28 cellular contexts compared by ENCODE assay signal in the genomic region with DNA sequence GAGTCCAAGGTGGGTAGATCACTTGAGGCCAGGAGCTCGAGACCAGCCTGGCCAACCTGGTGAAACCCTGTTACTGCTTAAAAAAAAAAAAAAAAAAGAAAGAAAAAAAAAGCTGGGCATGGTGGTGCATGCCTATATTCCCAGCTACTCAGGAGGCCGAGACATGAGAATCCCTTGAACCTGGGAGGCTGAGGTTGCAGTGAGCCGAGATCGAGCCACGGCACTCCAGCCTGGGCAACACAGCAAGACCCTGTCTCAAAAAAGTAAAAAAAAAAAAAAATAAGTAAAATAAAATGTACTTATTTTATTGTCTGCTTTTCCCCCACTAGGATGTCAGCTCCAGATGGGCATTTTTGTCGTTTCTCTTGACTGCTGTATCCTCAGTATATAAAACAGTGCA.
"Had no signal": no experiment of that assay in that cellular context is flagged by ENCODE, and none has a peak within 500 bp of the region (broad histone marks: within the 10 kb centered on the region; RNA-seq: fewer than 3 reads in every experiment).

No MANE protein-coding gene starts in this region.

- H3K9me3 ChIP-seq: ascending aorta, breast epithelium, colonic mucosa, esophagus squamous epithelium had no signal

- H3K9me3 Mint-ChIP-seq: activated CD4-positive, alpha-beta memory T cell treated with anti-CD3 and anti-CD28 coated beads, Interleukin-2, amount 10 ng/mL, durations not matched to agents 7 days and 5 days; activated CD4-positive, alpha-beta T cell treated with anti-CD3 and anti-CD28 coated beads, Interleukin-2, amount 10 ng/mL, durations not matched to agents 7 days and 5 days; activated naive CD4-positive, alpha-beta T cell treated with anti-CD3 and anti-CD28 coated beads, Interleukin-2, amount 10 ng/mL, durations not matched to agents 7 days and 5 days; activated naive CD4-positive, alpha-beta T cell treated with anti-CD3 and anti-CD28 coated beads, Interleukin-2, amount 50 U/mL, for 72 hours; activated naive CD8-positive, alpha-beta T cell treated with anti-CD3 and anti-CD28 coated beads, Interleukin-2, amount 10 ng/mL, durations not matched to agents 7 days and 5 days; activated T-cell treated with anti-CD3 and anti-CD28 coated beads, Interleukin-2, amount 50 U/mL, for 24 hours; activated T-cell treated with anti-CD3 and anti-CD28 coated beads, Interleukin-2, amount 50 U/mL, for 72 hours; brain had no signal

- H3K4me1 ChIP-seq: breast epithelium, colonic mucosa, esophagus squamous epithelium had no signal

- ATAC-seq: activated naive CD4-positive, alpha-beta T cell treated with anti-CD3 and anti-CD28 coated beads, Interleukin-2, amount 50 U/mL, for 72 hours; activated T-cell treated with anti-CD3 and anti-CD28 coated beads, Interleukin-2, amount 50 U/mL, for 72 hours had no signal

- H3K27ac ChIP-seq: ascending aorta, breast epithelium, cardiac muscle cell, colonic mucosa, esophagus squamous epithelium had no signal

- DNase-seq: activated CD4-positive, alpha-beta memory T cell treated with anti-CD3 and anti-CD28 coated beads, Interleukin-2, amount 10 ng/mL, durations not matched to agents 7 days and 5 days; activated CD4-positive, alpha-beta T cell treated with anti-CD3 and anti-CD28 coated beads for 1 hour; activated CD4-positive, alpha-beta T cell treated with anti-CD3 and anti-CD28 coated beads for 4 hours; activated CD4-positive, alpha-beta T cell treated with anti-CD3 and anti-CD28 coated beads, Interleukin-2, amount 10 ng/mL, durations not matched to agents 7 days and 5 days; activated CD4-positive, alpha-beta T cell treated with anti-CD3 and anti-CD28 coated beads, Interleukin-2, amount 50 U/mL, for 4 hours; activated CD8-positive, alpha-beta memory T cell treated with anti-CD3 and anti-CD28 coated beads, Interleukin-2, amount 50 U/mL, for 48 hours; activated gamma-delta T cell; activated naive CD4-positive, alpha-beta T cell; activated naive CD4-positive, alpha-beta T cell treated with anti-CD3 and anti-CD28 coated beads, Interleukin-2, amount 10 ng/mL, durations not matched to agents 7 days and 5 days; activated naive CD8-positive, alpha-beta T cell treated with anti-CD3 and anti-CD28 coated beads, Interleukin-2, amount 10 ng/mL, durations not matched to agents 7 days and 5 days; activated T-cell treated with anti-CD3 and anti-CD28 coated beads for 4 hours; activated T-cell treated with anti-CD3 and anti-CD28 coated beads, Interleukin-2, amount 50 U/mL, for 24 hours; activated T-cell treated with anti-CD3 and anti-CD28 coated beads, Interleukin-2, amount 50 U/mL, for 72 hours; central memory CD4-positive, alpha-beta T cell; cerebellar nuclear complex; colonic mucosa; effector memory CD4-positive, alpha-beta T cell; erythroblast; esophagus squamous epithelium; foreskin melanocyte; head of caudate nucleus; T-helper 1 cell; T-helper 2 cell had no signal

- H3K4me3 Mint-ChIP-seq: activated CD4-positive, alpha-beta memory T cell treated with anti-CD3 and anti-CD28 coated beads, Interleukin-2, amount 10 ng/mL, durations not matched to agents 7 days and 5 days; activated CD4-positive, alpha-beta T cell treated with anti-CD3 and anti-CD28 coated beads, Interleukin-2, amount 10 ng/mL, durations not matched to agents 7 days and 5 days; activated naive CD4-positive, alpha-beta T cell treated with anti-CD3 and anti-CD28 coated beads, Interleukin-2, amount 10 ng/mL, durations not matched to agents 7 days and 5 days; activated naive CD8-positive, alpha-beta T cell treated with anti-CD3 and anti-CD28 coated beads, Interleukin-2, amount 10 ng/mL, durations not matched to agents 7 days and 5 days; activated T-cell treated with anti-CD3 and anti-CD28 coated beads, Interleukin-2, amount 50 U/mL, for 24 hours; activated T-cell treated with anti-CD3 and anti-CD28 coated beads, Interleukin-2, amount 50 U/mL, for 72 hours; brain had no signal

- H3K4me3 ChIP-seq: ascending aorta, breast epithelium, cardiac muscle cell, colonic mucosa, esophagus squamous epithelium had no signal

- H3K27ac Mint-ChIP-seq: activated CD4-positive, alpha-beta memory T cell treated with anti-CD3 and anti-CD28 coated beads, Interleukin-2, amount 10 ng/mL, durations not matched to agents 7 days and 5 days; activated CD4-positive, alpha-beta T cell treated with anti-CD3 and anti-CD28 coated beads, Interleukin-2, amount 10 ng/mL, durations not matched to agents 7 days and 5 days; activated naive CD4-positive, alpha-beta T cell treated with anti-CD3 and anti-CD28 coated beads, Interleukin-2, amount 10 ng/mL, durations not matched to agents 7 days and 5 days; activated naive CD8-positive, alpha-beta T cell treated with anti-CD3 and anti-CD28 coated beads, Interleukin-2, amount 10 ng/mL, durations not matched to agents 7 days and 5 days; activated T-cell treated with anti-CD3 and anti-CD28 coated beads, Interleukin-2, amount 50 U/mL, for 24 hours; activated T-cell treated with anti-CD3 and anti-CD28 coated beads, Interleukin-2, amount 50 U/mL, for 72 hours; brain had no signal

- H3K27me3 ChIP-seq: ascending aorta, breast epithelium, cardiac muscle cell, colonic mucosa, esophagus squamous epithelium had no signal

- H3K27me3 Mint-ChIP-seq: activated CD4-positive, alpha-beta memory T cell treated with anti-CD3 and anti-CD28 coated beads, Interleukin-2, amount 10 ng/mL, durations not matched to agents 7 days and 5 days; activated CD4-positive, alpha-beta T cell treated with anti-CD3 and anti-CD28 coated beads, Interleukin-2, amount 10 ng/mL, durations not matched to agents 7 days and 5 days; activated naive CD4-positive, alpha-beta T cell treated with anti-CD3 and anti-CD28 coated beads, Interleukin-2, amount 10 ng/mL, durations not matched to agents 7 days and 5 days; activated naive CD8-positive, alpha-beta T cell treated with anti-CD3 and anti-CD28 coated beads, Interleukin-2, amount 10 ng/mL, durations not matched to agents 7 days and 5 days; activated T-cell treated with anti-CD3 and anti-CD28 coated beads, Interleukin-2, amount 50 U/mL, for 24 hours; brain had no signal

- H3K36me3 ChIP-seq: breast epithelium, cardiac muscle cell, colonic mucosa had no signal

- H3K4me1 Mint-ChIP-seq: brain had no signal
